ENCODE assay signal across 8 cellular contexts in genomic region chr19:49639401-49640112, GRCh38.
A peak's percentile ranks its signal among the peaks of the same experiment; 100 is the strongest.
DNase-seq lines count a peak whose midpoint lies in the region; ATAC-seq and TF ChIP-seq lines count a peak whose summit lies in the region.

No MANE protein-coding gene starts in this region.

- peaks cover 20% of the 10 kb centered on the region for H3K4me1 ChIP-seq in rectal smooth muscle tissue (ENCODE audit: control insufficient read depth, insufficient read depth, low read length)

- H3K36me3 ChIP-seq in SK-N-MC (ENCODE audit: insufficient read depth, low read length) (no peaks in the 10 kb centered on the region), rectal smooth muscle tissue (ENCODE audit: control insufficient read depth, insufficient read depth, low read length) (no peaks in the 10 kb centered on the region)

- no peak for TF ChIP-seq CTCF in fibroblast of mammary gland (conservative IDR thresholded peaks at IDR 0.05; ENCODE audit: control insufficient read depth, insufficient read depth, low read depth, low read length)

- H3K9ac ChIP-seq in SK-N-MC (ENCODE audit: insufficient read length) (peak overlapping the region; percentile 64), rectal smooth muscle tissue (ENCODE audit: low read length) (peak overlapping the region; percentile 91)

- ATAC-seq in HG02981 (IDR thresholded peaks at IDR 0.05; ENCODE audit: unreplicated experiment), result no peak
- no peak for ATAC-seq in HG03139 (IDR thresholded peaks at IDR 0.05; ENCODE audit: unreplicated experiment)
- no peak for ATAC-seq in GM21447 (IDR thresholded peaks at IDR 0.05; ENCODE audit: unreplicated experiment)

- peak overlapping the region; percentile 84 for H3K27ac ChIP-seq in SK-N-MC
- H3K27ac ChIP-seq in rectal smooth muscle tissue (ENCODE audit: low read depth, low read length), result peak overlapping the region; percentile 100

- H3K4me3 ChIP-seq in GM08714 (ENCODE audit: low read length), result peak overlapping the region; percentile 56; the same call in 1 of the 2 replicates
- H3K4me3 ChIP-seq in SK-N-MC, result peak overlapping the region; percentile 79
- H3K4me3 ChIP-seq in fibroblast of mammary gland (ENCODE audit: control insufficient read depth, low read depth, low read length), result peak overlapping the region; percentile 76
- H3K4me3 ChIP-seq in rectal smooth muscle tissue (ENCODE audit: low read length), result peak overlapping the region; percentile 89

- H3K9me3 ChIP-seq in SK-N-MC (ENCODE audit: low read depth, low read length), result no peaks in the 10 kb centered on the region

- DNase-seq in SK-N-MC (ENCODE audit: low read depth, low spot score) (no peak), fibroblast of mammary gland (ENCODE audit: low read depth) (no peak), NOMO-1 (lab: John Stamatoyannopoulos, UW; ENCODE audit: unreplicated experiment in 2 of 2) (no peak)

- H3K27me3 ChIP-seq in rectal smooth muscle tissue (ENCODE audit: control insufficient read depth, insufficient read depth, low read length), result no peaks in the 10 kb centered on the region
